In genomic region chr5:15383021-15383420, GRCh38 we compare ENCODE assay signal across 1 cellular context.
TF ChIP-seq lines count a peak whose summit lies in the region.

No MANE protein-coding gene starts in this region.

TF ChIP-seq in H1, 55 proteins besides CTCF, POLR2A, EP300 and RAD21 (continued from another document):
- TF ChIP-seq, protein P1, sequence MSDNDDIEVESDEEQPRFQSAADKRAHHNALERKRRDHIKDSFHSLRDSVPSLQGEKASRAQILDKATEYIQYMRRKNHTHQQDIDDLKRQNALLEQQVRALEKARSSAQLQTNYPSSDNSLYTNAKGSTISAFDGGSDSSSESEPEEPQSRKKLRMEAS (IDR thresholded peaks at IDR 0.05) = no peak
- TF ChIP-seq YY1 (IDR thresholded peaks at IDR 0.05; ENCODE audit: low read depth, low read length) = no peak
